In genomic region chr10:24448351-24449009, GRCh38 we compare ENCODE assay signal across 17 cellular contexts.
A peak's percentile ranks its signal among the peaks of the same experiment; 100 is the strongest.
DNase-seq lines count a peak whose midpoint lies in the region; ATAC-seq and TF ChIP-seq lines count a peak whose summit lies in the region.
"Had no signal": no experiment of that assay in that cellular context is flagged by ENCODE, and none has a peak within 500 bp of the region (broad histone marks: within the 10 kb centered on the region; RNA-seq: fewer than 3 reads in every experiment).

No MANE protein-coding gene starts in this region.

- 32 to 67% (median 56%) methylated on average over 3 of the region's 3 CpGs for WGBS in ovary, 3 donors

- H3K36me3 ChIP-seq in ovary: no peaks in the 10 kb centered on the region
- H3K36me3 ChIP-seq: BLaER1 had no signal

- no peak overlapping the region for H3K4me3 ChIP-seq in ovary
- H3K4me3 ChIP-seq: BLaER1, GM23338 had no signal

- no peaks in the 10 kb centered on the region for H3K4me1 Mint-ChIP-seq in stimulated activated memory B cell treated with anti-CD40 and anti-IgM and Interleukin-4, amounts not matched to agents 10 μg/mL and 1 μg/mL and 100 μg/mL, for 72 hours

- no peak overlapping the region for H3K27ac Mint-ChIP-seq in stimulated activated memory B cell treated with anti-CD40 and anti-IgM and Interleukin-4, amounts not matched to agents 10 μg/mL and 1 μg/mL and 100 μg/mL, for 72 hours
- H3K27ac Mint-ChIP-seq: GM23338 had no signal

- H3K4me1 ChIP-seq in ovary (ENCODE audit: insufficient read depth): peaks cover 10% of the 10 kb centered on the region

- no peaks in the 10 kb centered on the region for H3K9me3 ChIP-seq in ovary
- H3K9me3 ChIP-seq: BLaER1 had no signal

- DNase-seq in EL: peak; percentile 53
- DNase-seq in RPMI7951 (ENCODE audit: low read depth): peak; percentile 60
- peak; percentile 18 for DNase-seq in fibroblast of gingiva (ENCODE audit: low read depth)
- DNase-seq in pulmonary artery endothelial cell (ENCODE audit: low read depth, low spot score): peak; percentile 22
- DNase-seq in ovary: no peak
- DNase-seq: activated T-cell treated with anti-CD3 and anti-CD28 coated beads, Interleukin-2, amount 50 U/mL, for 1 hour; anterior cingulate cortex; Karpas-422; NCI-H187 treated with DMSO at 0.1 percent for 48 hours; stimulated activated CD4-positive, alpha-beta T cell treated with anti-CD3 and anti-CD28 coated beads, Interleukin-4, amount 100 ng/mL, for 4 hours; stimulated activated naive CD8-positive, alpha-beta T cell treated with anti-CD3 and anti-CD28 coated beads, Interleukin-15, Interleukin-2, amounts not matched to agents 100 U/mL and 50 U/mL, for 24 hours; SW 1271 had no signal

- no peak for TF ChIP-seq CTCF in ovary (IDR thresholded peaks at IDR 0.05)

- no peaks in the 10 kb centered on the region for H3K27me3 ChIP-seq in ovary
- H3K27me3 ChIP-seq: BLaER1 had no signal

- H3K27ac ChIP-seq in ovary: no peak overlapping the region
- H3K27ac ChIP-seq: BLaER1 had no signal

- intact Hi-C loops in ovary (cut with DNase I): no loop called here

- no peaks in the 10 kb centered on the region for H3K9me3 Mint-ChIP-seq in stimulated activated memory B cell treated with anti-CD40 and anti-IgM and Interleukin-4, amounts not matched to agents 10 μg/mL and 1 μg/mL and 100 μg/mL, for 72 hours
- H3K9me3 Mint-ChIP-seq: GM23338 had no signal

- no peak for ATAC-seq in stimulated activated memory B cell treated with anti-CD40 and anti-IgM and Interleukin-4, amounts not matched to agents 10 μg/mL and 1 μg/mL and 100 μg/mL, for 72 hours
- ATAC-seq in HG03354 (IDR thresholded peaks at IDR 0.05; ENCODE audit: poor library complexity, severe bottlenecking, unreplicated experiment) (no peak), GM21447 (IDR thresholded peaks at IDR 0.05; ENCODE audit: unreplicated experiment) (no peak)
- ATAC-seq: GM23338; stimulated activated naive CD8-positive, alpha-beta T cell treated with anti-CD3 and anti-CD28 coated beads, Interleukin-15, Interleukin-2, amounts not matched to agents 100 U/mL and 50 U/mL, for 24 hours had no signal

- no peak for TF ChIP-seq POLR2A in ovary (IDR thresholded peaks at IDR 0.05)

- no peaks in the 10 kb centered on the region for H3K36me3 Mint-ChIP-seq in stimulated activated memory B cell treated with anti-CD40 and anti-IgM and Interleukin-4, amounts not matched to agents 10 μg/mL and 1 μg/mL and 100 μg/mL, for 72 hours

- H3K27me3 Mint-ChIP-seq in stimulated activated memory B cell treated with anti-CD40 and anti-IgM and Interleukin-4, amounts not matched to agents 10 μg/mL and 1 μg/mL and 100 μg/mL, for 72 hours: peaks cover 8% of the 10 kb centered on the region

- TF ChIP-seq EP300 in ovary (IDR thresholded peaks at IDR 0.05): no peak

- no peak overlapping the region for H3K4me3 Mint-ChIP-seq in stimulated activated memory B cell treated with anti-CD40 and anti-IgM and Interleukin-4, amounts not matched to agents 10 μg/mL and 1 μg/mL and 100 μg/mL, for 72 hours
- H3K4me3 Mint-ChIP-seq: GM23338 had no signal

Comparison
In these comparisons a context has a peak if more than half of its experiments do, and no peak if none do; other contexts are left out.
1. DNase-seq: peak in EL (single experiment), RPMI7951 (single experiment), fibroblast of gingiva (single experiment) and pulmonary artery endothelial cell (single experiment); none in ovary (0 of 5).